1 cellular context compared by ENCODE assay signal in the genomic region with DNA sequence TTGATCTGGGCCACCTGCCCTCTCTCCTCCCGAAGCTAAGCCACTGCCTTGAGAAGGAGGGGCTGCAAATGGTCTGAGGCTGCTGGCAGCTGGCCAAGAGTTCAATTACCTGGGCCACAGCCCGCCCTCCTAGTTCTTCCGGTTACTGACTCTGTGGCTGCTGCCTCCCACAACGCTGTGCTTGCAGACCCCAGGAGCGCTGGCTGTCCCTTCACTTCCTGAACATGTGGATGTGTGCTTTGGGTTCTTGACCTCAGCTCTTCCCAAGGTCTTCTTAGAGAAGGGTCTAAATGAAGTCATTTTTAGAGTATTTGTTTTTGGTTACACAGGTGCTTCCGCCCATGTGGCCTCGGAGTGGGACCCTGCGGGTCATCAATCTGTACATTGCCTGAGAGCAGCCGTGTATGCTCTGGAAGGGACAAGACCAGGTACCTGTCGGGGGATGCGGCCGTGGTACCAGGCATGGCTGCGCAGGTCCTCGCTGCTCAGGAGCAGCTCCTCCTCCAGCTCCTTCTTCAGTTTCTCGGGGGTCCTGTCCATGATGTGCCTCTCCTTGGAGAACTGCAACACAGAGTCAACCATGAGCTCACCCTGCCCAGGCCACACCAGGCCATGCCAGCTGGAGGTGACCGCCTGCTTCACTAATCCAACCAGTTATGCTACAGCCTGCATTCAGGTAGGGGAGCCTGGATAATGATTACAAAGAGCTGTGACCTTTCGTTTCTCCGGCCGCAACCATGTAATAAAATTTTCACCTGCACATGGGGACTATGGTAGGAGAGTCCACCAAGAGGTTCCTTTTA.
A peak's percentile ranks its signal among the peaks of the same experiment; 100 is the strongest.
TF ChIP-seq lines count a peak whose summit lies in the region.

No MANE protein-coding gene starts in this region.

TF ChIP-seq in HepG2, 621 proteins besides CTCF, POLR2A, EP300 and RAD21 (continued from another document and continues in another):
- TF ChIP-seq, protein P1, sequence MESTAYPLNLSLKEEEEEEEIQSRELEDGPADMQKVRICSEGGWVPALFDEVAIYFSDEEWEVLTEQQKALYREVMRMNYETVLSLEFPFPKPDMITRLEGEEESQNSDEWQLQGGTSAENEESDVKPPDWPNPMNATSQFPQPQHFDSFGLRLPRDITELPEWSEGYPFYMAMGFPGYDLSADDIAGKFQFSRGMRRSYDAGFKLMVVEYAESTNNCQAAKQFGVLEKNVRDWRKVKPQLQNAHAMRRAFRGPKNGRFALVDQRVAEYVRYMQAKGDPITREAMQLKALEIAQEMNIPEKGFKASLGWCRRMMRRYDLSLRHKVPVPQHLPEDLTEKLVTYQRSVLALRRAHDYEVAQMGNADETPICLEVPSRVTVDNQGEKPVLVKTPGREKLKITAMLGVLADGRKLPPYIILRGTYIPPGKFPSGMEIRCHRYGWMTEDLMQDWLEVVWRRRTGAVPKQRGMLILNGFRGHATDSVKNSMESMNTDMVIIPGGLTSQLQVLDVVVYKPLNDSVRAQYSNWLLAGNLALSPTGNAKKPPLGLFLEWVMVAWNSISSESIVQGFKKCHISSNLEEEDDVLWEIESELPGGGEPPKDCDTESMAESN (CRISPR knock-in tag; conservative IDR thresholded peaks at IDR 0.05) = peak; percentile 69; the same call in 1 of the 2 replicates
- TF ChIP-seq REXO4 (CRISPR knock-in tag; IDR thresholded peaks at IDR 0.05; ENCODE audit: borderline replicate concordance) = no peak
- TF ChIP-seq, protein P2, sequence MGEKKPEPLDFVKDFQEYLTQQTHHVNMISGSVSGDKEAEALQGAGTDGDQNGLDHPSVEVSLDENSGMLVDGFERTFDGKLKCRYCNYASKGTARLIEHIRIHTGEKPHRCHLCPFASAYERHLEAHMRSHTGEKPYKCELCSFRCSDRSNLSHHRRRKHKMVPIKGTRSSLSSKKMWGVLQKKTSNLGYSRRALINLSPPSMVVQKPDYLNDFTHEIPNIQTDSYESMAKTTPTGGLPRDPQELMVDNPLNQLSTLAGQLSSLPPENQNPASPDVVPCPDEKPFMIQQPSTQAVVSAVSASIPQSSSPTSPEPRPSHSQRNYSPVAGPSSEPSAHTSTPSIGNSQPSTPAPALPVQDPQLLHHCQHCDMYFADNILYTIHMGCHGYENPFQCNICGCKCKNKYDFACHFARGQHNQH (CRISPR knock-in tag; IDR thresholded peaks at IDR 0.05) = peak; percentile 53; the same call in 1 of the 2 replicates
- TF ChIP-seq REL (CRISPR knock-in tag; conservative IDR thresholded peaks at IDR 0.05) = no peak
- TF ChIP-seq HNRNPLL (IDR thresholded peaks at IDR 0.05; ENCODE audit: low read depth, low read length, poor library complexity, severe bottlenecking) = no peak
- no peak for TF ChIP-seq SRSF1 (optimal IDR thresholded peaks at IDR 0.05; ENCODE audit: low read depth, low read length)
- TF ChIP-seq SAP130 (CRISPR knock-in tag; IDR thresholded peaks at IDR 0.05; ENCODE audit: low read depth) = peak; percentile 93
- TF ChIP-seq ZNF136 (CRISPR knock-in tag; IDR thresholded peaks at IDR 0.05; ENCODE audit: low read depth) = no peak
- TF ChIP-seq, protein P3, sequence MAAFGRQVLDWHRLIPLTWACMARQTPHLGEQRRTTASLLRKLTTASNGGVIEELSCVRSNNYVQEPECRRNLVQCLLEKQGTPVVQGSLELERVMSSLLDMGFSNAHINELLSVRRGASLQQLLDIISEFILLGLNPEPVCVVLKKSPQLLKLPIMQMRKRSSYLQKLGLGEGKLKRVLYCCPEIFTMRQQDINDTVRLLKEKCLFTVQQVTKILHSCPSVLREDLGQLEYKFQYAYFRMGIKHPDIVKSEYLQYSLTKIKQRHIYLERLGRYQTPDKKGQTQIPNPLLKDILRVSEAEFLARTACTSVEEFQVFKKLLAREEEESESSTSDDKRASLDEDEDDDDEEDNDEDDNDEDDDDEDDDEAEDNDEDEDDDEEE (CRISPR knock-in tag; IDR thresholded peaks at IDR 0.05) = no peak
- peak; percentile 88; the same call in 1 of the 2 replicates for TF ChIP-seq ARNTL (CRISPR knock-in tag; IDR thresholded peaks at IDR 0.05)
- TF ChIP-seq RXRB (CRISPR knock-in tag; IDR thresholded peaks at IDR 0.05; ENCODE audit: borderline replicate concordance) = peak; percentile 95
- TF ChIP-seq ZNF20 (CRISPR knock-in tag; IDR thresholded peaks at IDR 0.05) = no peak
- peak; percentile 82; the same call in 1 of the 2 replicates for TF ChIP-seq RARG (CRISPR knock-in tag; IDR thresholded peaks at IDR 0.05; ENCODE audit: low read depth)
- TF ChIP-seq, protein P4, sequence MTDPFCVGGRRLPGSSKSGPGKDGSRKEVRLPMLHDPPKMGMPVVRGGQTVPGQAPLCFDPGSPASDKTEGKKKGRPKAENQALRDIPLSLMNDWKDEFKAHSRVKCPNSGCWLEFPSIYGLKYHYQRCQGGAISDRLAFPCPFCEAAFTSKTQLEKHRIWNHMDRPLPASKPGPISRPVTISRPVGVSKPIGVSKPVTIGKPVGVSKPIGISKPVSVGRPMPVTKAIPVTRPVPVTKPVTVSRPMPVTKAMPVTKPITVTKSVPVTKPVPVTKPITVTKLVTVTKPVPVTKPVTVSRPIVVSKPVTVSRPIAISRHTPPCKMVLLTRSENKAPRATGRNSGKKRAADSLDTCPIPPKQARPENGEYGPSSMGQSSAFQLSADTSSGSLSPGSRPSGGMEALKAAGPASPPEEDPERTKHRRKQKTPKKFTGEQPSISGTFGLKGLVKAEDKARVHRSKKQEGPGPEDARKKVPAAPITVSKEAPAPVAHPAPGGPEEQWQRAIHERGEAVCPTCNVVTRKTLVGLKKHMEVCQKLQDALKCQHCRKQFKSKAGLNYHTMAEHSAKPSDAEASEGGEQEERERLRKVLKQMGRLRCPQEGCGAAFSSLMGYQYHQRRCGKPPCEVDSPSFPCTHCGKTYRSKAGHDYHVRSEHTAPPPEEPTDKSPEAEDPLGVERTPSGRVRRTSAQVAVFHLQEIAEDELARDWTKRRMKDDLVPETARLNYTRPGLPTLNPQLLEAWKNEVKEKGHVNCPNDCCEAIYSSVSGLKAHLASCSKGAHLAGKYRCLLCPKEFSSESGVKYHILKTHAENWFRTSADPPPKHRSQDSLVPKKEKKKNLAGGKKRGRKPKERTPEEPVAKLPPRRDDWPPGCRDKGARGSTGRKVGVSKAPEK (CRISPR knock-in tag; IDR thresholded peaks at IDR 0.05; ENCODE audit: borderline replicate concordance) = peak; percentile 72; the same call in 1 of the 2 replicates
- TF ChIP-seq GATA4 (IDR thresholded peaks at IDR 0.05; ENCODE audit: borderline replicate concordance, low read depth) = no peak; the same call in 1 of the 2 replicates
- no peak for TF ChIP-seq MED8 (CRISPR knock-in tag; IDR thresholded peaks at IDR 0.05; ENCODE audit: insufficient replicate concordance)
- no peak for TF ChIP-seq GLI4 (CRISPR knock-in tag; IDR thresholded peaks at IDR 0.05; ENCODE audit: borderline replicate concordance)
- 0 out of 2 replicates have a peak, but pooled peaks have one; percentile 61 for TF ChIP-seq GZF1 (CRISPR knock-in tag; IDR thresholded peaks at IDR 0.05)
- peak; percentile 22 for TF ChIP-seq PHF5A (CRISPR knock-in tag; IDR thresholded peaks at IDR 0.05; ENCODE audit: low read depth, unreplicated experiment)
- peak; percentile 75 for TF ChIP-seq ZMYM4 (CRISPR knock-in tag; IDR thresholded peaks at IDR 0.05)
- no peak for TF ChIP-seq ZNF660 (CRISPR knock-in tag; IDR thresholded peaks at IDR 0.05; ENCODE audit: borderline replicate concordance, low read depth)
- TF ChIP-seq BCL6 (CRISPR knock-in tag; IDR thresholded peaks at IDR 0.05) = peak; percentile 60; the same call in 1 of the 2 replicates
- no peak for TF ChIP-seq MTA3 (CRISPR knock-in tag; IDR thresholded peaks at IDR 0.05)
- TF ChIP-seq POLR2AphosphoS5 (IDR thresholded peaks at IDR 0.05; ENCODE audit: low read depth, low read length) = peak; percentile 66
- TF ChIP-seq, protein P5, sequence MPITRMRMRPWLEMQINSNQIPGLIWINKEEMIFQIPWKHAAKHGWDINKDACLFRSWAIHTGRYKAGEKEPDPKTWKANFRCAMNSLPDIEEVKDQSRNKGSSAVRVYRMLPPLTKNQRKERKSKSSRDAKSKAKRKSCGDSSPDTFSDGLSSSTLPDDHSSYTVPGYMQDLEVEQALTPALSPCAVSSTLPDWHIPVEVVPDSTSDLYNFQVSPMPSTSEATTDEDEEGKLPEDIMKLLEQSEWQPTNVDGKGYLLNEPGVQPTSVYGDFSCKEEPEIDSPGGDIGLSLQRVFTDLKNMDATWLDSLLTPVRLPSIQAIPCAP (CRISPR knock-in tag; IDR thresholded peaks at IDR 0.05; ENCODE audit: low read depth) = no peak
- TF ChIP-seq MAFK (conservative IDR thresholded peaks at IDR 0.05 in 1 of 2, IDR thresholded peaks at IDR 0.05 in 1 of 2; ENCODE audit: low read length in 2 of 2) = no peak
- TF ChIP-seq, protein P6, sequence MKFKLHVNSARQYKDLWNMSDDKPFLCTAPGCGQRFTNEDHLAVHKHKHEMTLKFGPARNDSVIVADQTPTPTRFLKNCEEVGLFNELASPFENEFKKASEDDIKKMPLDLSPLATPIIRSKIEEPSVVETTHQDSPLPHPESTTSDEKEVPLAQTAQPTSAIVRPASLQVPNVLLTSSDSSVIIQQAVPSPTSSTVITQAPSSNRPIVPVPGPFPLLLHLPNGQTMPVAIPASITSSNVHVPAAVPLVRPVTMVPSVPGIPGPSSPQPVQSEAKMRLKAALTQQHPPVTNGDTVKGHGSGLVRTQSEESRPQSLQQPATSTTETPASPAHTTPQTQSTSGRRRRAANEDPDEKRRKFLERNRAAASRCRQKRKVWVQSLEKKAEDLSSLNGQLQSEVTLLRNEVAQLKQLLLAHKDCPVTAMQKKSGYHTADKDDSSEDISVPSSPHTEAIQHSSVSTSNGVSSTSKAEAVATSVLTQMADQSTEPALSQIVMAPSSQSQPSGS (CRISPR knock-in tag; IDR thresholded peaks at IDR 0.05) = peak; percentile 89
- no peak for TF ChIP-seq CENPT (CRISPR knock-in tag; IDR thresholded peaks at IDR 0.05; ENCODE audit: low read depth)
- no peak for TF ChIP-seq GPN1 (CRISPR knock-in tag; IDR thresholded peaks at IDR 0.05; ENCODE audit: borderline replicate concordance)
- TF ChIP-seq, protein P7, sequence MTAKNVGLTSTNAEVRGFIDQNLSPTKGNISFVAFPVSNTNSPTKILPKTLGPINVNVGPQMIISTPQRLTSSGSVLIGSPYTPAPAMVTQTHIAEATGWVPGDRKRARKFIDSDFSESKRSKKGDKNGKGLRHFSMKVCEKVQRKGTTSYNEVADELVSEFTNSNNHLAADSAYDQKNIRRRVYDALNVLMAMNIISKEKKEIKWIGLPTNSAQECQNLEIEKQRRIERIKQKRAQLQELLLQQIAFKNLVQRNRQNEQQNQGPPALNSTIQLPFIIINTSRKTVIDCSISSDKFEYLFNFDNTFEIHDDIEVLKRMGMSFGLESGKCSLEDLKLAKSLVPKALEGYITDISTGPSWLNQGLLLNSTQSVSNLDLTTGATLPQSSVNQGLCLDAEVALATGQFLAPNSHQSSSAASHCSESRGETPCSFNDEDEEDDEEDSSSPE (CRISPR knock-in tag; IDR thresholded peaks at IDR 0.05) = peak; percentile 49; the same call in 1 of the 2 replicates
- TF ChIP-seq EED (CRISPR knock-in tag; IDR thresholded peaks at IDR 0.05) = no peak; the same call in 1 of the 2 replicates
- TF ChIP-seq ZNF124 (CRISPR knock-in tag; IDR thresholded peaks at IDR 0.05) = no peak
- TF ChIP-seq ZSCAN12 (CRISPR knock-in tag; IDR thresholded peaks at IDR 0.05) = no peak
- TF ChIP-seq, protein P8, sequence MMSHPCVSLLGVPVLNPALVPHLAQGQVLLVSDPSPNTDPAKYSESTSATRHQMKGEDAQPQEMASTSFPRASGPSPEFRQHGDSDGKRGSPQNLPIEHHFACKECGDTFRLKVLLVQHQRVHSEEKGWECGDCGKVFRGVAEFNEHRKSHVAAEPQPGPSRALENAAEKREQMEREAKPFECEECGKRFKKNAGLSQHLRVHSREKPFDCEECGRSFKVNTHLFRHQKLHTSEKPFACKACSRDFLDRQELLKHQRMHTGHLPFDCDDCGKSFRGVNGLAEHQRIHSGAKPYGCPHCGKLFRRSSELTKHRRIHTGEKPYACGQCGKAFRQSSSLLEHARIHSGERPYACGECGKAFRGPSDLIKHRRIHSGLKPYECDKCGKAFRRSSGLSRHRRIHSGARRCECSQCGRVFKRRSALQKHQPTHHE (CRISPR knock-in tag; IDR thresholded peaks at IDR 0.05; ENCODE audit: borderline replicate concordance) = no peak
- TF ChIP-seq NRL (CRISPR knock-in tag; IDR thresholded peaks at IDR 0.05; ENCODE audit: borderline replicate concordance) = no peak; the same call in 1 of the 2 replicates
- TF ChIP-seq ZNF530 (CRISPR knock-in tag; IDR thresholded peaks at IDR 0.05; ENCODE audit: low read depth) = no peak
- TF ChIP-seq, protein P9, sequence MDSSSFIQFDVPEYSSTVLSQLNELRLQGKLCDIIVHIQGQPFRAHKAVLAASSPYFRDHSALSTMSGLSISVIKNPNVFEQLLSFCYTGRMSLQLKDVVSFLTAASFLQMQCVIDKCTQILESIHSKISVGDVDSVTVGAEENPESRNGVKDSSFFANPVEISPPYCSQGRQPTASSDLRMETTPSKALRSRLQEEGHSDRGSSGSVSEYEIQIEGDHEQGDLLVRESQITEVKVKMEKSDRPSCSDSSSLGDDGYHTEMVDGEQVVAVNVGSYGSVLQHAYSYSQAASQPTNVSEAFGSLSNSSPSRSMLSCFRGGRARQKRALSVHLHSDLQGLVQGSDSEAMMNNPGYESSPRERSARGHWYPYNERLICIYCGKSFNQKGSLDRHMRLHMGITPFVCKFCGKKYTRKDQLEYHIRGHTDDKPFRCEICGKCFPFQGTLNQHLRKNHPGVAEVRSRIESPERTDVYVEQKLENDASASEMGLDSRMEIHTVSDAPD (CRISPR knock-in tag; IDR thresholded peaks at IDR 0.05) = no peak
- TF ChIP-seq MAFG (CRISPR knock-in tag; IDR thresholded peaks at IDR 0.05) = no peak
- TF ChIP-seq ZNF224 (CRISPR knock-in tag; IDR thresholded peaks at IDR 0.05) = no peak
- TF ChIP-seq KDM2A (CRISPR knock-in tag; IDR thresholded peaks at IDR 0.05; ENCODE audit: borderline replicate concordance, low read depth) = peak; percentile 75; the same call in 1 of the 2 replicates
- TF ChIP-seq, protein P10, sequence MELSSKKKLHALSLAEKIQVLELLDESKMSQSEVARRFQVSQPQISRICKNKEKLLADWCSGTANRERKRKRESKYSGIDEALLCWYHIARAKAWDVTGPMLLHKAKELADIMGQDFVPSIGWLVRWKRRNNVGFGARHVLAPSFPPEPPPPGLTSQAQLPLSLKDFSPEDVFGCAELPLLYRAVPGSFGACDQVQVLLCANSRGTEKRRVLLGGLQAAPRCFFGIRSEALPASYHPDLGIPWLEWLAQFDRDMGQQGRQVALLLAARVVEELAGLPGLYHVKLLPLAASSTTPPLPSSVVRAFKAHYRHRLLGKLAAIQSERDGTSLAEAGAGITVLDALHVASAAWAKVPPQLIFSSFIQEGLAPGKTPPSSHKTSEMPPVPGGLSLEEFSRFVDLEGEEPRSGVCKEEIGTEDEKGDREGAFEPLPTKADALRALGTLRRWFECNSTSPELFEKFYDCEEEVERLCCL (CRISPR knock-in tag; IDR thresholded peaks at IDR 0.05; ENCODE audit: borderline replicate concordance) = no peak
- TF ChIP-seq DR1 (CRISPR knock-in tag; IDR thresholded peaks at IDR 0.05) = no peak
- no peak for TF ChIP-seq ZNF749 (CRISPR knock-in tag; IDR thresholded peaks at IDR 0.05; ENCODE audit: borderline replicate concordance)
- TF ChIP-seq, protein P11, sequence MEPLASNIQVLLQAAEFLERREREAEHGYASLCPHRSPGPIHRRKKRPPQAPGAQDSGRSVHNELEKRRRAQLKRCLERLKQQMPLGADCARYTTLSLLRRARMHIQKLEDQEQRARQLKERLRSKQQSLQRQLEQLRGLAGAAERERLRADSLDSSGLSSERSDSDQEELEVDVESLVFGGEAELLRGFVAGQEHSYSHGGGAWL (CRISPR knock-in tag; IDR thresholded peaks at IDR 0.05) = no peak
- peak; percentile 56 for TF ChIP-seq ZBTB21 (CRISPR knock-in tag; IDR thresholded peaks at IDR 0.05)
- TF ChIP-seq ZNF552 (CRISPR knock-in tag; IDR thresholded peaks at IDR 0.05; ENCODE audit: borderline replicate concordance) = 0 out of 2 replicates have a peak, but pooled peaks have one; percentile 27
- no peak for TF ChIP-seq ZNF484 (CRISPR knock-in tag; IDR thresholded peaks at IDR 0.05; ENCODE audit: borderline replicate concordance, low read depth)
- TF ChIP-seq GATAD1 (CRISPR knock-in tag; IDR thresholded peaks at IDR 0.05) = peak; percentile 60; the same call in 1 of the 2 replicates
